Comparison of ENCODE assay signal across 8 cellular contexts in the genomic region with DNA sequence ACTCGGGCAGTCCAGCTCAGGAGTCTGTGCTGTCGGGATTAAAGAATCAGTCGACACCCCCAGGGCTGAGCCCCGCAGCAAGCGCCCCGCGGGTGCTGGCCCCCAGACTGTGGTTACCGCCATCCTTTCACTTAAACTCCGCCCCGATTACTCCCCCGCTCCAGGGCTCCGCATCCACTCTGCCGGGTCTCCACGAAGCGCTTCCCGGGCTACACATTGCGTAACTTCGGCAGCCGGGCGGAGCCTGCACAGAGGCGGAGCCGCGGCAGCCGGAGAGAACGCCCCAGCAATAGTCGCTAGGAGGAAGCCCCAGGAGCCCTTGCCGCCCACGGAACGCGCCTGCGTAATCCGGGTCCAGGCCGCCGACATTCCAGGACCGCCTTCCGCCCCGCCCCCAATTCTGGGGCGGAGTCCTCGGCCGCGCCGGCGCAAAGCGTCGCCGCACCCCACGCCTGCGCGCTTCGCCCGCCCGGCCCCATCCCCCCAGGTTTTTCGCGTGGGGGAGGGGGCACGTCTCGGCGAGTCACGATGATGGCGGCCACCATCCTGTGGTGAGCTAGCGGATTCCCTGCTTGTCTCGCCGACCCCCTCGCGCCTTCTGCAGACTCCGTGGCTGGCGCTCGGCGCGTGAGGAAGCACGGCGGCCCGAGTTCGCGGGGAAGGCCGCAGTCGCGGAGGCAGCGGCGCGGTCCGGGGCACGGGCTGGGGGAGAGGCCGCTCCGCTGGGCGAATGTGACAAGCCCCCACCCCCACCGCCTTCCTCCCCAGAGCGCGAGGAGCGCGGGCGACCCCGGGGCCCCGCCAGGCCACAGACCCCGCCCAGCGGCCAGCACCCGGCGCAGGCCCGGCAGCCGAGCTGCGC. TPM values are rescaled to one million over a fixed set of nuclear protein-coding genes. Genes with fewer than 3 reads are reported as not detected.
DNase-seq lines count a peak whose midpoint lies in the region; ATAC-seq and TF ChIP-seq lines count a peak whose summit lies in the region.

RAD23B (plus strand) TSS at position 521 of the 862 bp plus-strand sequence. CDS start 351 bp downstream, outside the sequence.

- peaks cover 39% of the 10 kb centered on the region for H4K20me1 ChIP-seq in DOHH2 (ENCODE audit: control insufficient read depth, insufficient read depth, low read depth, low read length)
- H4K20me1 ChIP-seq in GM23338 (replicated peaks; ENCODE audit: insufficient read depth) = peaks cover 24% of the 10 kb centered on the region

- H3K36me3 ChIP-seq in DOHH2 (ENCODE audit: control insufficient read depth, low read length) (peaks cover 34% of the 10 kb centered on the region), GM23338 (ENCODE audit: insufficient read depth) (no peaks in the 10 kb centered on the region)
- H3K36me3 ChIP-seq in naive thymus-derived CD4-positive, alpha-beta T cell (ENCODE audit: control insufficient read depth in 2 of 3, insufficient read depth in 3 of 3, low read length in 3 of 3) = peaks cover 0 to 3% (median 0%) of the 10 kb centered on the region in 3 experiments

- peak within 1 kb of the TSS; percentile 86 for H3K4me3 ChIP-seq in DOHH2 (ENCODE audit: low read length)
- H3K4me3 ChIP-seq in GM23338 = peak within 1 kb of the TSS; percentile 60
- peak within 1 kb of the TSS; percentile 78 for H3K4me3 ChIP-seq in naive thymus-derived CD4-positive, alpha-beta T cell (ENCODE audit: low read length)

- H2AFZ ChIP-seq in GM23338 = peak within 1 kb of the TSS; percentile 64

- H3K9me3 Mint-ChIP-seq in GM23338 = no peaks in the 10 kb centered on the region
- peaks cover 0 to 4% (median 0%) of the 10 kb centered on the region in 11 donors for H3K9me3 Mint-ChIP-seq in naive thymus-derived CD4-positive, alpha-beta T cell
- no peaks in the 10 kb centered on the region for H3K9me3 Mint-ChIP-seq in stimulated activated naive B cell treated with anti-CD40 and anti-IgM and Interleukin-4, amounts not matched to agents 10 μg/mL and 1 μg/mL and 100 μg/mL, for 72 hours

- CTCF ChIA-PET in naive thymus-derived CD4-positive, alpha-beta T cell (lab: Charles Lee) = no interaction called here

- POLR2A ChIA-PET in naive thymus-derived CD4-positive, alpha-beta T cell (lab: Charles Lee) = interaction anchor here (1.0 to 3.2 kb wide), 7 partner anchors 10 to 58 kb away, joined by 3 to 11 read pairs (median 3); no protein-coding TSS in a partner anchor

- peak within 1 kb of the TSS; percentile 92 for H3K4me3 Mint-ChIP-seq in GM23338
- peak within 1 kb of the TSS; percentile 89 to 99 (median 96) for H3K4me3 Mint-ChIP-seq in naive thymus-derived CD4-positive, alpha-beta T cell
- peak within 1 kb of the TSS; percentile 87 to 95 for H3K4me3 Mint-ChIP-seq in stimulated activated naive B cell treated with anti-CD40 and anti-IgM and Interleukin-4, amounts not matched to agents 10 μg/mL and 1 μg/mL and 100 μg/mL, for 72 hours

- H3K4me1 ChIP-seq in DOHH2 (ENCODE audit: control insufficient read depth, low read length) = peaks cover 49% of the 10 kb centered on the region
- H3K4me1 ChIP-seq in GM23338 (ENCODE audit: insufficient read depth) = peaks cover 31% of the 10 kb centered on the region
- peaks cover 9 to 31% of the 10 kb centered on the region in 2 donors for H3K4me1 ChIP-seq in naive thymus-derived CD4-positive, alpha-beta T cell (ENCODE audit: control insufficient read depth in 2 of 2, insufficient read depth in 2 of 2, low read length in 2 of 2)

- intact Hi-C loops in naive thymus-derived CD4-positive, alpha-beta T cell (cut with micrococcal nuclease) = loop anchor here (1.0 to 10.0 kb wide), 11 partner anchors 26 to 1837 kb away; partner anchors contain the start of genes ABITRAM (in 2 of the 2), CTNNAL1 (in 2 of the 2), ELP1 (in 2 of the 2) and KLF4 (in 1 of the 2)

- peaks cover 53% of the 10 kb centered on the region for H3K79me2 ChIP-seq in DOHH2 (ENCODE audit: control insufficient read depth, low read length)
- H3K79me2 ChIP-seq in GM23338 (replicated peaks; ENCODE audit: insufficient read depth) = peaks cover 50% of the 10 kb centered on the region

- no peaks in the 10 kb centered on the region for H3F3A ChIP-seq in DOHH2 (ENCODE audit: control insufficient read depth, insufficient read depth)
- no peaks in the 10 kb centered on the region for H3F3A ChIP-seq in GM23338 (replicated peaks; ENCODE audit: low read depth)

- no peaks in the 10 kb centered on the region for H3K9me3 ChIP-seq in DOHH2 (ENCODE audit: control insufficient read depth, insufficient read depth, low read length)
- no peaks in the 10 kb centered on the region for H3K9me3 ChIP-seq in naive thymus-derived CD4-positive, alpha-beta T cell (ENCODE audit: control insufficient read depth in 2 of 3, low read length in 3 of 3)

- ATAC-seq in GM23338 = peak; percentile 90
- peak; percentile 94 for ATAC-seq in naive thymus-derived CD4-positive, alpha-beta T cell
- ATAC-seq in stimulated activated naive B cell treated with anti-CD40 and anti-IgM and Interleukin-4, amounts not matched to agents 10 μg/mL and 1 μg/mL and 100 μg/mL, for 72 hours (replicated peaks) = peak; percentile 82 to 85

- peak within 1 kb of the TSS; percentile 95 for H3K27ac Mint-ChIP-seq in GM23338
- peak within 1 kb of the TSS; percentile 85 to 97 (median 95) for H3K27ac Mint-ChIP-seq in naive thymus-derived CD4-positive, alpha-beta T cell
- H3K27ac Mint-ChIP-seq in stimulated activated naive B cell treated with anti-CD40 and anti-IgM and Interleukin-4, amounts not matched to agents 10 μg/mL and 1 μg/mL and 100 μg/mL, for 72 hours = peak within 1 kb of the TSS; percentile 97

- peaks cover 15% of the 10 kb centered on the region for H3K36me3 Mint-ChIP-seq in GM23338 (ENCODE audit: low read depth)
- peaks cover 0 to 4% (median 0%) of the 10 kb centered on the region in 5 donors for H3K36me3 Mint-ChIP-seq in naive thymus-derived CD4-positive, alpha-beta T cell
- peaks cover 7 to 11% of the 10 kb centered on the region in 2 donors for H3K36me3 Mint-ChIP-seq in stimulated activated naive B cell treated with anti-CD40 and anti-IgM and Interleukin-4, amounts not matched to agents 10 μg/mL and 1 μg/mL and 100 μg/mL, for 72 hours

- TF ChIP-seq CTCF in DOHH2 (IDR thresholded peaks at IDR 0.05; ENCODE audit: low read depth, low read length, poor library complexity, severe bottlenecking) (no peak), GM23338 (conservative IDR thresholded peaks at IDR 0.05; ENCODE audit: low read depth in 2 of 2) (no peak)

- H3K27me3 ChIP-seq in DOHH2 (ENCODE audit: control insufficient read depth, low read length) = no peaks in the 10 kb centered on the region
- no peaks in the 10 kb centered on the region for H3K27me3 ChIP-seq in GM23338 (ENCODE audit: insufficient read depth)
- no peaks in the 10 kb centered on the region for H3K27me3 ChIP-seq in naive thymus-derived CD4-positive, alpha-beta T cell (ENCODE audit: control insufficient read depth in 2 of 2, insufficient read depth in 2 of 2, low read length in 2 of 2)

- H3K9me2 ChIP-seq in DOHH2 (replicated peaks; ENCODE audit: control insufficient read depth, low read length) (no peaks in the 10 kb centered on the region), GM23338 (ENCODE audit: insufficient read depth) (no peaks in the 10 kb centered on the region)

- H3K27me3 Mint-ChIP-seq in GM23338 (ENCODE audit: insufficient read depth, low read depth, poor library complexity) = peaks cover 5% of the 10 kb centered on the region
- H3K27me3 Mint-ChIP-seq in naive thymus-derived CD4-positive, alpha-beta T cell = peaks cover 0 to 9% (median 0%) of the 10 kb centered on the region in 5 donors
- H3K27me3 Mint-ChIP-seq in stimulated activated naive B cell treated with anti-CD40 and anti-IgM and Interleukin-4, amounts not matched to agents 10 μg/mL and 1 μg/mL and 100 μg/mL, for 72 hours = no peaks in the 10 kb centered on the region

- H3K4me1 Mint-ChIP-seq in GM23338 = peaks cover 31% of the 10 kb centered on the region
- peaks cover 28 to 52% (median 37%) of the 10 kb centered on the region in 7 donors for H3K4me1 Mint-ChIP-seq in naive thymus-derived CD4-positive, alpha-beta T cell
- peaks cover 22 to 47% of the 10 kb centered on the region in 2 donors for H3K4me1 Mint-ChIP-seq in stimulated activated naive B cell treated with anti-CD40 and anti-IgM and Interleukin-4, amounts not matched to agents 10 μg/mL and 1 μg/mL and 100 μg/mL, for 72 hours

- H3K27ac ChIP-seq in DOHH2 (ENCODE audit: low read depth, low read length) (peak within 1 kb of the TSS; percentile 66), GM23338 (ENCODE audit: low read depth) (peak within 1 kb of the TSS; percentile 98)
- H3K27ac ChIP-seq in naive thymus-derived CD4-positive, alpha-beta T cell (ENCODE audit: low read depth, low read length) = peak within 1 kb of the TSS; percentile 92

- H3K4me2 ChIP-seq in DOHH2 (ENCODE audit: low read length) (peak within 1 kb of the TSS; percentile 93), GM23338 (peak within 1 kb of the TSS; percentile 85)

- DNase-seq in GM23338 (ENCODE audit: low spot score) (peak; percentile 98), LHCN-M2 (ENCODE audit: low read depth) (peak; percentile 97), RPMI8226 (peak; percentile 96), fibroblast of gingiva (ENCODE audit: low read depth) (peak; percentile 98)
- DNase-seq in activated T-helper 1 cell treated with anti-CD3 and anti-CD28 coated beads, Interleukin-2, amount 50 U/mL, for 16 hours (ENCODE audit: low read depth in 1 of 2, low spot score in 1 of 2) = peak; percentile 95 to 97
- DNase-seq in naive thymus-derived CD4-positive, alpha-beta T cell = peak; percentile 97 to 100 (median 99)
- DNase-seq in stimulated activated naive B cell treated with anti-CD40 and anti-IgM and Interleukin-4, amounts not matched to agents 10 μg/mL and 1 μg/mL and 100 μg/mL, for 72 hours = peak; percentile 98

TF ChIP-seq in GM23338, 12 proteins besides CTCF, POLR2A, EP300 and RAD21:
- TF ChIP-seq EZH2 (IDR thresholded peaks at IDR 0.05; ENCODE audit: low read depth, unreplicated experiment) (no peak), CREB1 (CRISPR knock-in tag; IDR thresholded peaks at IDR 0.05; ENCODE audit: low read depth) (peak; percentile 11; the same call in 1 of the 2 replicates), POLR2AphosphoS5 (IDR thresholded peaks at IDR 0.05; ENCODE audit: low read depth) (peak; percentile 93)

RNA-seq across cellular contexts. Expression of gene RAD23B, which starts in this region (rescaled TPM):
- total RNA-seq in GM23338 (2014; rRNA removed; shearing (Covaris generic)) = 117 and 137 TPM in 2 replicates
- 31.1 and 33.1 TPM in 2 replicates for polyA plus RNA-seq in GM23338 (2016; fragmentation: Nextera tagmentation; extraction: Ambion mirVana)
- total RNA-seq in LHCN-M2 (2014; rRNA removed) = 120 and 122 TPM in 2 replicates
- polyA plus RNA-seq in LHCN-M2 (2012) = 81.1 TPM
- total RNA-seq in naive thymus-derived CD4-positive, alpha-beta T cell = 100 to 1,000 TPM in 1 of 5 experiments, 10 to 100 TPM in 4; 48.7 to 102 (median 55.6) TPM
- polyA plus RNA-seq in naive thymus-derived CD4-positive, alpha-beta T cell = 10 to 100 TPM in 1 of 2 donors, 1 to 10 TPM in 1; 8.9 to 15.1 TPM

Comparison
In these comparisons a context has a peak if more than half of its experiments do, and no peak if none do; other contexts are left out.
1. Peak in every context shown above with its lines: DNase-seq, ATAC-seq, H3K4me3 ChIP-seq and H3K27ac ChIP-seq.